25 cellular contexts compared by ENCODE assay signal in the genomic region with DNA sequence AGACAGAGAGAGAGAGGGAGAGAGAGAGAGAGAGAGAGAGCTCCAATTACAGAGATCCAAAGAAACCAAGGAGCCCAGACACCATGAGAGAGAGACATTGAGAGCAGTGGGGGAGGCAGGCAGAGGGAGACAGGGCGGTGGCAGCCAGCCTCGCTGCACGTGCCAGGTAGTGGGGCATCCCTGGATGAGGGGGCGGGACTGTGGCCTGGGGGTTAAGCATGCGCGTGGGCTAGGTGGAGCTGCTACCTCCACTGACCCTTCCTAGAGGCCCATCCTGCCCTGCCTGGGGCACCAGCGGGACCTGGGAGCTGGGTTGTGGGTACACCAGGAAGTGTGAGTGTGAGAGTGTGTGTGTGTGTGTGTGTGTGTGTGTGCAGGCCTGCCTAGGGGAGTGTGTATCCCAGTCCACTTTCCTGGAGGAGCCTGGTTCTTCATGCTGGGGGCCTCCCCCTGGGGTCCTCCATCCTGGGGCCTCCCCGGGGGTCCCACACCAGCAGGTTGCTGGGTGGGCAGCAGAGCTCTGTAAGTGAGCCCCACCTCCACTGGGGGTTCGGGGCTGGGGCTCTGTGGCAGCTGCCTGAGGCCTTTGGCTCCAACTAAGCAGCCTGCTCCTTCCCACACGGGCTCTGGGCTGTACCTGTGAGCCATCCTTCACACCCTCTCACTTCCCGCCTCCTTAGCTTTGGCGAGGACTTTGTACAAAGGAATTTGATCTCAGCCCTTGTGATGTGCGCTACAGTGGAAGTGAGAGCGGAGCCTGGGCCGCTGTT.
DNase-seq lines count a peak whose midpoint lies in the region; ATAC-seq, FAIRE-seq and TF ChIP-seq lines count a peak whose summit lies in the region.
"Had no signal": no experiment of that assay in that cellular context is flagged by ENCODE, and none has a peak within 500 bp of the region (broad histone marks: within the 10 kb centered on the region; RNA-seq: fewer than 3 reads in every experiment).

No MANE protein-coding gene starts in this region.

- H3K36me3 ChIP-seq in HepG2 (replicated peaks in 1 of 2; ENCODE audit: control insufficient read depth in 1 of 2, insufficient read depth in 2 of 2, low read length in 2 of 2) (no peaks in the 10 kb centered on the region), sigmoid colon (no peaks in the 10 kb centered on the region)

- peaks cover 23% of the 10 kb centered on the region for H3K9me3 Mint-ChIP-seq in activated B cell treated with CpG ODN at 0.5 μM for 24 hours
- H3K9me3 Mint-ChIP-seq in activated T-cell treated with anti-CD3 and anti-CD28 coated beads, Interleukin-2, amount 50 U/mL, for 4 hours, result peaks cover 15% of the 10 kb centered on the region

- peaks cover 2% of the 10 kb centered on the region for H3K36me3 Mint-ChIP-seq in activated B cell treated with CpG ODN at 0.5 μM for 24 hours (ENCODE audit: low read depth)
- H3K36me3 Mint-ChIP-seq in activated T-cell treated with anti-CD3 and anti-CD28 coated beads, Interleukin-2, amount 50 U/mL, for 4 hours (ENCODE audit: insufficient read depth), result no peaks in the 10 kb centered on the region
- H3K36me3 Mint-ChIP-seq: brain had no signal

- DNase-seq in ELF-1 (ENCODE audit: low read depth, low spot score) (peak; percentile 36), activated B cell treated with CpG ODN at 0.5 μM for 24 hours (peak; percentile 5), HepG2 (ENCODE audit: low spot score) (no peak), sigmoid colon (peak; percentile 27), NCI-H226 (no peak)
- DNase-seq in activated T-cell treated with anti-CD3 and anti-CD28 coated beads, Interleukin-2, amount 50 U/mL, for 4 hours, result no peak
- DNase-seq: activated CD4-positive, alpha-beta T cell treated with anti-CD3 and anti-CD28 coated beads for 36 hours; activated gamma-delta T cell treated with Interleukin-2 at 50 U/mL for 16 hours; activated T-cell treated with anti-CD3 and anti-CD28 coated beads for 4 hours; C1 segment of cervical spinal cord; DMS79 treated with DMSO at 0.1 percent for 48 hours; effector CD8-positive, alpha-beta T cell; glutamatergic neuron; HCEC 1CT; KBM-7; NCI-H1436 treated with DMSO at 0.1 percent for 48 hours; NCI-H446; stimulated activated CD8-positive, alpha-beta memory T cell treated with anti-CD3 and anti-CD28 coated beads, Interleukin-4, amount 100 ng/mL, for 48 hours; T-helper 2 cell had no signal

- TF ChIP-seq RAD21 in HepG2 (CRISPR knock-in tag; IDR thresholded peaks at IDR 0.05), result no peak

- H3K4me2 ChIP-seq in HepG2 (ENCODE audit: low read depth, low read length), result no peak overlapping the region

- no peak for FAIRE-seq in HepG2 (lab: Jason Lieb, UNC)
- FAIRE-seq: GM19239 had no signal

- CTCF ChIA-PET in activated B cell treated with CpG ODN at 0.5 μM for 24 hours (lab: Charles Lee) (interaction anchor here (1.5 kb wide), 1 partner anchor 205 kb away, joined by 5 read pairs; no protein-coding TSS in a partner anchor), HepG2 (lab: Yijun Ruan, JAX; ENCODE audit: low intra/inter-chr PET ratio, low total read pairs) (no interaction called here)

- H3K4me3 Mint-ChIP-seq in activated B cell treated with CpG ODN at 0.5 μM for 24 hours, result no peak overlapping the region
- no peak overlapping the region for H3K4me3 Mint-ChIP-seq in activated T-cell treated with anti-CD3 and anti-CD28 coated beads, Interleukin-2, amount 50 U/mL, for 4 hours
- H3K4me3 Mint-ChIP-seq: activated CD4-positive, alpha-beta T cell treated with anti-CD3 and anti-CD28 coated beads for 36 hours; brain had no signal

- TF ChIP-seq EP300 in HepG2 (IDR thresholded peaks at IDR 0.05; ENCODE audit: low read depth in 2 of 2, low read length in 2 of 2) (no peak), HepG2 (CRISPR knock-in tag; IDR thresholded peaks at IDR 0.05; ENCODE audit: borderline replicate concordance) (no peak), sigmoid colon (IDR thresholded peaks at IDR 0.05) (no peak)

- peaks cover 24% of the 10 kb centered on the region for H3K27me3 Mint-ChIP-seq in activated B cell treated with CpG ODN at 0.5 μM for 24 hours
- H3K27me3 Mint-ChIP-seq in activated T-cell treated with anti-CD3 and anti-CD28 coated beads, Interleukin-2, amount 50 U/mL, for 4 hours (ENCODE audit: low read depth), result peaks cover 15% of the 10 kb centered on the region

- intact Hi-C loops in activated B cell treated with CpG ODN at 0.5 μM for 24 hours (cut with micrococcal nuclease) (no loop called here), HepG2 (cut with micrococcal nuclease; ENCODE audit: unreplicated experiment) (no loop called here), sigmoid colon (cut with DNase I) (no loop called here)

- in situ Hi-C loops in HepG2 (cut with HindIII; ENCODE audit: extremely low pct_ligation_motif_present, low pct_unique_long_range_greater_than_20kb), result no loop called here

- TF ChIP-seq CTCF in activated B cell treated with CpG ODN at 0.5 μM for 24 hours (IDR thresholded peaks at IDR 0.05) (no peak), HepG2 (CRISPR knock-in tag; IDR thresholded peaks at IDR 0.05) (no peak), sigmoid colon (IDR thresholded peaks at IDR 0.05) (no peak)

- BruUV-seq in HepG2 (replicated peaks; lab: Mats Ljungman, UMichigan), result no TSS peak

- no peak overlapping the region for H3K27ac Mint-ChIP-seq in activated B cell treated with CpG ODN at 0.5 μM for 24 hours
- H3K27ac Mint-ChIP-seq: activated CD4-positive, alpha-beta T cell treated with anti-CD3 and anti-CD28 coated beads for 36 hours; brain had no signal

- H3K4me1 ChIP-seq in HepG2 (ENCODE audit: insufficient read depth, low read length), result no peaks in the 10 kb centered on the region
- peaks cover 0 to 7% (median 3%) of the 10 kb centered on the region in 4 donors for H3K4me1 ChIP-seq in sigmoid colon

- POLR2A ChIA-PET in activated B cell treated with CpG ODN at 0.5 μM for 24 hours (lab: Charles Lee), result interaction anchor here (0.7 kb wide), 1 partner anchor 450 kb away, joined by 3 read pairs; no protein-coding TSS in a partner anchor
- POLR2A ChIA-PET in HepG2 (lab: Yijun Ruan, JAX), result no interaction called here

- no peak for TF ChIP-seq POLR2A in HepG2 (IDR thresholded peaks at IDR 0.05; ENCODE audit: insufficient read depth in 1 of 2, low read depth in 2 of 2, low read length in 2 of 2)
- TF ChIP-seq POLR2A in sigmoid colon (IDR thresholded peaks at IDR 0.05), result no peak

- H3K9me3 ChIP-seq in HepG2 (ENCODE audit: low read length) (peaks cover 8% of the 10 kb centered on the region), sigmoid colon (peaks cover 6 to 10% (median 8%) of the 10 kb centered on the region in 4 donors)

- WGBS in HepG2 (ENCODE audit: low lambda C conversion rate), result 25% methylated on average over 13 of the region's 15 CpGs
- WGBS in sigmoid colon, 2 donors, result 51 to 78% methylated on average over 15 of the region's 15 CpGs

- no peak overlapping the region for H3K27ac ChIP-seq in HepG2 (ENCODE audit: extremely low read length, insufficient read depth, low read length)
- H3K27ac ChIP-seq in sigmoid colon, result no peak overlapping the region
- H3K27ac ChIP-seq: RWPE1, SK-N-MC had no signal

- H3K4me1 Mint-ChIP-seq in activated B cell treated with CpG ODN at 0.5 μM for 24 hours, result no peaks in the 10 kb centered on the region
- H3K4me1 Mint-ChIP-seq in activated T-cell treated with anti-CD3 and anti-CD28 coated beads, Interleukin-2, amount 50 U/mL, for 4 hours (ENCODE audit: low read depth), result no peaks in the 10 kb centered on the region
- H3K4me1 Mint-ChIP-seq: activated CD4-positive, alpha-beta T cell treated with anti-CD3 and anti-CD28 coated beads for 36 hours had no signal

- no peak for ATAC-seq in activated B cell treated with CpG ODN at 0.5 μM for 24 hours (ENCODE audit: low read depth)
- ATAC-seq in HepG2, result peak; percentile 20
- ATAC-seq in GM21529 (IDR thresholded peaks at IDR 0.05; ENCODE audit: unreplicated experiment), result no peak
- no peak for ATAC-seq in activated T-cell treated with anti-CD3 and anti-CD28 coated beads, Interleukin-2, amount 50 U/mL, for 4 hours
- no peak for ATAC-seq in GM21528 (IDR thresholded peaks at IDR 0.05; ENCODE audit: low FRiP score, unreplicated experiment)
- ATAC-seq: activated CD4-positive, alpha-beta T cell treated with anti-CD3 and anti-CD28 coated beads for 36 hours had no signal

- H3K4me3 ChIP-seq in HepG2 (replicated peaks in 1 of 3; ENCODE audit: insufficient read depth in 1 of 3, low read depth in 2 of 3, low read length in 3 of 3) (no peak overlapping the region), sigmoid colon (no peak overlapping the region)
- H3K4me3 ChIP-seq: SK-N-MC had no signal

- H4K20me1 ChIP-seq in HepG2 (ENCODE audit: insufficient read depth, low read length), result no peaks in the 10 kb centered on the region

- H2AFZ ChIP-seq in HepG2 (ENCODE audit: low read length), result no peak overlapping the region

- no peak overlapping the region for H3K9ac ChIP-seq in HepG2 (ENCODE audit: insufficient read depth, low read depth, low read length)

- no peaks in the 10 kb centered on the region for H3K79me2 ChIP-seq in HepG2 (ENCODE audit: insufficient read depth, low read length)

- peaks cover 10 to 34% of the 10 kb centered on the region in 2 experiments; a peak in 4 of 5 replicates for H3K27me3 ChIP-seq in HepG2 (ENCODE audit: control insufficient read depth in 1 of 2, insufficient read depth in 2 of 2, low read length in 2 of 2)
- no peaks in the 10 kb centered on the region for H3K27me3 ChIP-seq in sigmoid colon

TF ChIP-seq in HepG2, 621 proteins besides CTCF, POLR2A, EP300 and RAD21 (continues in another document):
- TF ChIP-seq ZNF383 (CRISPR knock-in tag; IDR thresholded peaks at IDR 0.05; ENCODE audit: borderline replicate concordance) (no peak), NBN (conservative IDR thresholded peaks at IDR 0.05) (no peak), ZNF501 (CRISPR knock-in tag; IDR thresholded peaks at IDR 0.05) (no peak), ZNF879 (CRISPR knock-in tag; IDR thresholded peaks at IDR 0.05) (no peak), CENPT (CRISPR knock-in tag; IDR thresholded peaks at IDR 0.05; ENCODE audit: low read depth) (no peak), ZNF737 (CRISPR knock-in tag; IDR thresholded peaks at IDR 0.05; ENCODE audit: borderline replicate concordance) (no peak), SOX5 (CRISPR knock-in tag; IDR thresholded peaks at IDR 0.05; ENCODE audit: borderline replicate concordance) (no peak), NR1H2 (CRISPR knock-in tag; IDR thresholded peaks at IDR 0.05; ENCODE audit: borderline replicate concordance, low read depth) (no peak), ATF1 (CRISPR knock-in tag; IDR thresholded peaks at IDR 0.05) (no peak), RAD51 (IDR thresholded peaks at IDR 0.05; ENCODE audit: borderline replicate concordance) (no peak), LCORL (IDR thresholded peaks at IDR 0.05) (no peak), LCORL (CRISPR knock-in tag; IDR thresholded peaks at IDR 0.05) (no peak), MAFK (conservative IDR thresholded peaks at IDR 0.05 in 1 of 2, IDR thresholded peaks at IDR 0.05 in 1 of 2; ENCODE audit: low read length in 2 of 2) (no peak), MYC (CRISPR knock-in tag; IDR thresholded peaks at IDR 0.05; ENCODE audit: borderline replicate concordance) (no peak)

Comparison
In these comparisons a context has a peak if more than half of its experiments do, and no peak if none do; other contexts are left out.
1. DNase-seq: peak in ELF-1 (single experiment), activated B cell treated with CpG ODN at 0.5 μM for 24 hours (single experiment) and sigmoid colon (single experiment); none in HepG2 (single experiment), NCI-H226 (single experiment) and activated T-cell treated with anti-CD3 and anti-CD28 coated beads, Interleukin-2, amount 50 U/mL, for 4 hours (single experiment).